1 cellular context compared by ENCODE assay signal in the genomic region with DNA sequence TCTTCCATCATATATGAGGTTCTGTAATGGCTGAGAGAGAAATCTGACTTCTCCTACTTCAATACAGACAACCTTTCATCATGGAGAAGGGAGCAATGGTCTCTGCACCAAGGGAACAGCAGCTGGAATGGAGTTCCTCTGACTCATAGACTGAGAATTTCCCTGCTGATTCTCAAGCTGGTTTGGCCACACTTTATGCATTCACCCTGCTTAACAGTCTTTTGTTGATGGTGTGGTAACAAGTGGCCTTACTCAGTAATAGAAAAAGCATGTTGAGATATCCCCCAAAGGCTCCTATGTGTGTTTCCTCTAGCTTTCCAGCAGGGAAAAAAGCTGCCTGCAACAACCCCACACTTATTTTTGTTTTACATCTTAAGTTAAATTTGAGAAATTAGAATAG.
TF ChIP-seq lines count a peak whose summit lies in the region.

No MANE protein-coding gene starts in this region.

TF ChIP-seq in WTC11, 78 proteins besides CTCF, POLR2A, EP300 and RAD21 (continued from another document):
- TF ChIP-seq, protein P1, sequence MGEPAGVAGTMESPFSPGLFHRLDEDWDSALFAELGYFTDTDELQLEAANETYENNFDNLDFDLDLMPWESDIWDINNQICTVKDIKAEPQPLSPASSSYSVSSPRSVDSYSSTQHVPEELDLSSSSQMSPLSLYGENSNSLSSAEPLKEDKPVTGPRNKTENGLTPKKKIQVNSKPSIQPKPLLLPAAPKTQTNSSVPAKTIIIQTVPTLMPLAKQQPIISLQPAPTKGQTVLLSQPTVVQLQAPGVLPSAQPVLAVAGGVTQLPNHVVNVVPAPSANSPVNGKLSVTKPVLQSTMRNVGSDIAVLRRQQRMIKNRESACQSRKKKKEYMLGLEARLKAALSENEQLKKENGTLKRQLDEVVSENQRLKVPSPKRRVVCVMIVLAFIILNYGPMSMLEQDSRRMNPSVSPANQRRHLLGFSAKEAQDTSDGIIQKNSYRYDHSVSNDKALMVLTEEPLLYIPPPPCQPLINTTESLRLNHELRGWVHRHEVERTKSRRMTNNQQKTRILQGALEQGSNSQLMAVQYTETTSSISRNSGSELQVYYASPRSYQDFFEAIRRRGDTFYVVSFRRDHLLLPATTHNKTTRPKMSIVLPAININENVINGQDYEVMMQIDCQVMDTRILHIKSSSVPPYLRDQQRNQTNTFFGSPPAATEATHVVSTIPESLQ (CRISPR knock-in tag; IDR thresholded peaks at IDR 0.05): no peak
- TF ChIP-seq TP53 (CRISPR knock-in tag; IDR thresholded peaks at IDR 0.05) (no peak), ZNF512 (CRISPR knock-in tag; IDR thresholded peaks at IDR 0.05; ENCODE audit: borderline replicate concordance) (no peak), ZNF671 (CRISPR knock-in tag; IDR thresholded peaks at IDR 0.05) (no peak), ZNF396 (CRISPR knock-in tag; IDR thresholded peaks at IDR 0.05; ENCODE audit: borderline replicate concordance) (no peak), NR2C2 (CRISPR knock-in tag; IDR thresholded peaks at IDR 0.05) (no peak), FOXJ3 (CRISPR knock-in tag; IDR thresholded peaks at IDR 0.05; ENCODE audit: borderline replicate concordance) (no peak), RORB (CRISPR knock-in tag; IDR thresholded peaks at IDR 0.05) (no peak), CREB1 (CRISPR knock-in tag; IDR thresholded peaks at IDR 0.05) (no peak), TEAD4 (CRISPR knock-in tag; IDR thresholded peaks at IDR 0.05) (no peak)
- TF ChIP-seq, protein P2, sequence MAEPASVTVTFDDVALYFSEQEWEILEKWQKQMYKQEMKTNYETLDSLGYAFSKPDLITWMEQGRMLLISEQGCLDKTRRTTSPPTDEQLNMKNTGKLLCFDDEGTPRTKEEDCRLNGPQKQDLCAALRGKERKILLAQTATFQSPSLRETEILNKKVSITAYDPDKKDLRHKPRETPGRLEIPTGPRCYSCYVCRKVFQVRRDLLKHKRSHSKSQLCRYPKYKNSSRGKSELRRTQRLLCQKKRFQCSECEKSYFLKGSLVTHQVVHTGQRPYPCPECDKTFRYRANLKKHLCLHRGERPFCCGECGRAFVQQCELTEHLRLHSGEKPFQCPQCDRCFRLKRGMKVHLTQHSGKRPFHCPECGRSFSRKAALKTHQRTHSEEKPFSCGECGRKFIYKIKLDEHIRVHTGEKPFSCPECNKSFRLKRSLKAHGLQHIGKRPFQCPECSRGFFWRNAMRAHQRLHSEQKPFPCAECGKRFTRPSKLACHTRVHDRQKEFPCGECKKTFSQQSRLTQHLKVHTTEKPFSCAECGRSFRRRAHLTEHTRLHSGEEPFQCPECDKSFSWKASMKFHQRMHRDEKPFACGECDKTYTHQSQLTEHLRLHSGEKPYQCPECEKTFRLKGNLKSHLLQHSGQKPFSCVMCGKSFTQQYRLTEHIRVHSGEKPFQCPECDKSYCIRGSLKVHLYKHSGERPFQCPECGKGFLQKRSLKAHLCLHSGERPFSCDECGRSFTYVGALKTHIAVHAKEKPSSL (CRISPR knock-in tag; conservative IDR thresholded peaks at IDR 0.05): no peak
TF ChIP-seq in WTC11: peak in this region for 0.
